In the genomic region with DNA sequence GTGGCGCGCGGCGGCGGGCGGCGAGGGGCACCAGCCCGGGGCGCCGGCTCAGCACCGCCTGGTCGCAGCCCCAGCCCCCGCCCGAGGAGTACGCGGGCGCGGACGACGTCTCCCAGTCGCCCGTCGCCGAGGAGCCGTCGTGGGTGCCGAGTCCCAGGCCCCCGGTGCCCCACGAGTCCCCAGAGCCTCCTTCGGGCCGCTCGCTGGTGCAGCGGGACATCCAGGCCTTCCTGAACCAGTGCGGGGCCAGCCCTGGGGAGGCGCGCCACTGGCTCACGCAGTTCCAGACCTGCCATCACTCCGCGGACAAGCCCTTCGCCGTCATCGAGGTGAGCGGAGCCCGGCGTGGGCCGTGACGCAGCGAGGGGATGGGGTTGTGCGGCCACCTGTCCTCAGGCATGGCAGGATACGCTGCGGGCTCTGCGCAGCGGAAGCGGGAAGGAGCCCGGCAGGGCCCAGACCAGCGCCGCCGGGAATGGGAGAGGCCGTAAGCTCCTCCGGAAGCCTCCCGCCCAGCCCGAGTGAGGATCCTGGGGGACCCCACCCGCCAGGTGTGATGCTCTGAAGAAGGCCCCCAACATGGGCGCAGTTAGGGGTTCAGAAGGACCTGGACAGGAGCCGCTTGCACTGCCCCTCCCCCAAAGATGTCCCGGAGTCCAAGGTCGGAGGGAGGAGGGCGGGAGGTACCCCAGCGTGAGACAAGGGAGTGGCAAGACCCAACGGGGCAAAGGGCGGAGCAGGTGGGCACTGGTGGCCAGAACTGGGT, we compare ENCODE assay signal across 9 cellular contexts. TPM values are rescaled to one million over a fixed set of nuclear protein-coding genes. Genes with fewer than 3 reads are reported as not detected.
DNase-seq lines count a peak whose midpoint lies in the region; ATAC-seq lines count a peak whose summit lies in the region.
"Had no signal": no experiment of that assay in that cellular context is flagged by ENCODE, and none has a peak within 500 bp of the region (broad histone marks: within the 10 kb centered on the region; RNA-seq: fewer than 3 reads in every experiment).

No MANE protein-coding gene starts in this region.

- H3K4me1 Mint-ChIP-seq in activated T-helper 17 cell treated with anti-CD3 and anti-CD28 coated beads, Interleukin-2, amount 50 U/mL, for 72 hours, result peaks cover 9% of the 10 kb centered on the region
- H3K4me1 Mint-ChIP-seq in immature natural killer cell, result peaks cover 21 to 24% of the 10 kb centered on the region in 2 donors

- H3K9me3 Mint-ChIP-seq in activated T-helper 17 cell treated with anti-CD3 and anti-CD28 coated beads, Interleukin-2, amount 50 U/mL, for 72 hours, result no peaks in the 10 kb centered on the region
- H3K9me3 Mint-ChIP-seq in immature natural killer cell, result no peaks in the 10 kb centered on the region

- peaks cover 35% of the 10 kb centered on the region for H3K36me3 Mint-ChIP-seq in activated T-helper 17 cell treated with anti-CD3 and anti-CD28 coated beads, Interleukin-2, amount 50 U/mL, for 72 hours (ENCODE audit: low read depth)
- no peaks in the 10 kb centered on the region for H3K36me3 Mint-ChIP-seq in immature natural killer cell

- no peak for ATAC-seq in activated T-helper 17 cell treated with anti-CD3 and anti-CD28 coated beads, Interleukin-2, amount 50 U/mL, for 72 hours (replicated peaks)
- ATAC-seq in GM21576 (IDR thresholded peaks at IDR 0.05; ENCODE audit: unreplicated experiment) (no peak), HG02973 (IDR thresholded peaks at IDR 0.05; ENCODE audit: unreplicated experiment) (no peak)

- peak overlapping the region; percentile 97 for H3K4me3 Mint-ChIP-seq in activated T-helper 17 cell treated with anti-CD3 and anti-CD28 coated beads, Interleukin-2, amount 50 U/mL, for 72 hours
- peak overlapping the region in 3 of 5 donors; percentile 47 to 91 (median 61) for H3K4me3 Mint-ChIP-seq in immature natural killer cell

- H3K27me3 Mint-ChIP-seq in activated T-helper 17 cell treated with anti-CD3 and anti-CD28 coated beads, Interleukin-2, amount 50 U/mL, for 72 hours, result peaks cover 3% of the 10 kb centered on the region
- H3K27me3 Mint-ChIP-seq in immature natural killer cell (ENCODE audit: low read depth in 3 of 3), result peaks cover 0 to 18% (median 6%) of the 10 kb centered on the region in 3 donors

- H3K27ac Mint-ChIP-seq in activated T-helper 17 cell treated with anti-CD3 and anti-CD28 coated beads, Interleukin-2, amount 50 U/mL, for 72 hours, result no peak overlapping the region
- peak overlapping the region in 1 of 6 donors; percentile 22 for H3K27ac Mint-ChIP-seq in immature natural killer cell

- DNase-seq in DMS153 (lab: John Stamatoyannopoulos, UW), result peak; percentile 11
- DNase-seq in DMS153 treated with DMSO at 0.1 percent for 48 hours (lab: John Stamatoyannopoulos, UW; ENCODE audit: unreplicated experiment), result no peak
- DNase-seq in immature natural killer cell, result peak in 2 of 3 donors; percentile 14 to 15
- peak; percentile 27 to 32 for DNase-seq in stimulated activated CD4-positive, alpha-beta T cell treated with anti-CD3 and anti-CD28 coated beads, Interleukin-2, amount 100 ng/mL, for 24 hours
- no peak for DNase-seq in OCI-M2 (lab: John Stamatoyannopoulos, UW; ENCODE audit: unreplicated experiment)

RNA-seq across cellular contexts. Expression of a gene that starts 0.5 kb away (rescaled TPM):
- total RNA-seq in activated T-helper 17 cell treated with anti-CD3 and anti-CD28 coated beads, Interleukin-2, amount 50 U/mL, for 72 hours, result 1 to 10 TPM in 1 of 2 donors, under 1 TPM in 1; 0.48 to 4.8 TPM
- polyA plus RNA-seq in immature natural killer cell, result 1 to 10 TPM in 2 of 3 donors, under 1 TPM in 1; 0.75 to 1.9 (median 1.2) TPM

RNA-seq across cellular contexts. Expression of a gene that starts 9.8 kb away (rescaled TPM):
- 10 to 100 TPM; 33.0 to 35.1 TPM for total RNA-seq in activated T-helper 17 cell treated with anti-CD3 and anti-CD28 coated beads, Interleukin-2, amount 50 U/mL, for 72 hours
- polyA plus RNA-seq in immature natural killer cell, result 10 to 100 TPM; 31.6 to 40.3 (median 38.3) TPM

RNA-seq across cellular contexts. Expression of a gene that starts 51.2 kb away (rescaled TPM):
- total RNA-seq in activated T-helper 17 cell treated with anti-CD3 and anti-CD28 coated beads, Interleukin-2, amount 50 U/mL, for 72 hours, result not detected
- polyA plus RNA-seq in immature natural killer cell, result not detected
- polyA plus RNA-seq: A549 had no signal

Comparison
In these comparisons a context has a peak if more than half of its experiments do, and no peak if none do; other contexts are left out.
1. DNase-seq: peak in DMS153 (single experiment), immature natural killer cell (2 of 3) and stimulated activated CD4-positive, alpha-beta T cell treated with anti-CD3 and anti-CD28 coated beads, Interleukin-2, amount 100 ng/mL, for 24 hours (2 of 2); none in DMS153 treated with DMSO at 0.1 percent for 48 hours (single experiment) and OCI-M2 (single experiment).